17 cellular contexts compared by ENCODE assay signal in the genomic region with DNA sequence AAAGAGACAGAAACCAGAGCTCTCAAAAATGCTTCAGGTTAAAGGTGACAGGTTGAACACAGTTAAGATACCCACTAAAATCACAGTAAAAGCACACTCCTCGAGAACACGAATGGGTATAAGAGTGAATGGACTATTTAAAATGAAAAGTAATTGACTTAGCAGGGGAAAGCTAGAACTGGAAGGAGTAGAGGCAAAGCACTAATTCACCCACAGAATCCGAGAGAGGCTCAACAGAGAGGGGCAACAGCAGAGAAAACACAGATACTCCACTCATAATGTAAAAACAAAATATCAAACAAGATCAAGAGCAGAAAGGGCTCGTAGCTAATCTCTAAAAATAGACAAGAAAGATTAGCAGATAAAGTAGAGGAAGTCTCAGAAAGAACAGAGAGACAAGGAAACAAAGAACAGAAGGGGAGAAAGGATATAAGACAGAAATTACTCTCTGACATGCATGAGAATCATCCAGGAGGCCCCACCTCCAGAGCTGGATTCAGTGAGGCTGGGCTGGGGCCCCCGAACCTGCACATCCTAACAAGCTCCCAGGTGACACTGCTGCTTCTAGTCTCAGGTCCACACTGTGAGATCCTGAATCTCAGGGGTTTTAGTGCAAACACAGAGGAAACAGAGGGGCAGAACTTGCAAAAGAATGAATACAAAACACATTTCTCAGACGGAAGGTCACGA.
A peak's percentile ranks its signal among the peaks of the same experiment; 100 is the strongest.
DNase-seq lines count a peak whose midpoint lies in the region; ATAC-seq and TF ChIP-seq lines count a peak whose summit lies in the region.
"Had no signal": no experiment of that assay in that cellular context is flagged by ENCODE, and none has a peak within 500 bp of the region (broad histone marks: within the 10 kb centered on the region; RNA-seq: fewer than 3 reads in every experiment).

No MANE protein-coding gene starts in this region.

- no peaks in the 10 kb centered on the region for H3K23me2 ChIP-seq in H9 (ENCODE audit: insufficient read length, low read depth, low read length, poor library complexity, severe bottlenecking)

- no peaks in the 10 kb centered on the region for H3K27me3 ChIP-seq in H9 (ENCODE audit: insufficient read depth, low read length)
- H3K27me3 ChIP-seq: brain microvascular endothelial cell, dorsolateral prefrontal cortex, tibial nerve had no signal

- no peak overlapping the region for H2BK20ac ChIP-seq in H9 (ENCODE audit: low read depth, low read length, poor library complexity, severe bottlenecking)

- H4K20me1 ChIP-seq in H9 (ENCODE audit: control insufficient read depth, insufficient read depth, insufficient read length): no peaks in the 10 kb centered on the region

- no peak overlapping the region for H2BK120ac ChIP-seq in H9 (ENCODE audit: low read depth, low read length, poor library complexity, severe bottlenecking)

- H3K36me3 Mint-ChIP-seq in activated CD4-positive, alpha-beta T cell treated with anti-CD3 and anti-CD28 coated beads for 36 hours (ENCODE audit: low read depth): peaks cover 56% of the 10 kb centered on the region
- peaks cover 26 to 76% (median 71%) of the 10 kb centered on the region in 3 experiments; a peak in 6 of 7 replicates for H3K36me3 Mint-ChIP-seq in H9 (ENCODE audit: insufficient read depth in 1 of 3, low read depth in 3 of 3)
- H3K36me3 Mint-ChIP-seq in activated naive CD4-positive, alpha-beta T cell treated with anti-CD3 and anti-CD28 coated beads, Interleukin-2, amount 50 U/mL, for 72 hours: peaks cover 6 to 30% of the 10 kb centered on the region in 2 donors
- H3K36me3 Mint-ChIP-seq in neural crest cell (ENCODE audit: low read depth): peaks cover 20% of the 10 kb centered on the region

- no peak overlapping the region for H3K23ac ChIP-seq in H9 (ENCODE audit: insufficient read length, low read depth, low read length)

- no peak overlapping the region for H3K18ac ChIP-seq in H9 (ENCODE audit: insufficient read length, low read depth, low read length)

- H2AK5ac ChIP-seq in H9 (ENCODE audit: insufficient read length, low read length): no peak overlapping the region

- H4K5ac ChIP-seq in H9 (ENCODE audit: insufficient read length, low read depth, low read length): no peak overlapping the region

- no peak overlapping the region for H3K4me2 ChIP-seq in H9 (ENCODE audit: insufficient read depth, insufficient read length, low read length)
- H3K4me2 ChIP-seq: PC-9 had no signal

- POLR2A ChIA-PET in activated CD4-positive, alpha-beta T cell treated with anti-CD3 and anti-CD28 coated beads for 36 hours (lab: Charles Lee): interaction anchor here (0.6 to 0.8 kb wide), 2 partner anchors 237 to 383 kb away, joined by 3 to 4 read pairs; no protein-coding TSS in a partner anchor

- no peaks in the 10 kb centered on the region for H3K9me3 Mint-ChIP-seq in activated CD4-positive, alpha-beta T cell treated with anti-CD3 and anti-CD28 coated beads for 36 hours (ENCODE audit: low read depth)
- H3K9me3 Mint-ChIP-seq in H9: no peaks in the 10 kb centered on the region
- H3K9me3 Mint-ChIP-seq in activated naive CD4-positive, alpha-beta T cell treated with anti-CD3 and anti-CD28 coated beads, Interleukin-2, amount 50 U/mL, for 72 hours: no peaks in the 10 kb centered on the region
- H3K9me3 Mint-ChIP-seq in neural crest cell: no peaks in the 10 kb centered on the region

- no CpG with 5 or more reads among the region's 7 CpGs for WGBS in H9 (ENCODE audit: extremely low coverage, insufficient read length, low lambda C conversion rate)

- no peak overlapping the region for H3T11ph ChIP-seq in H9 (ENCODE audit: low read length)

- no peaks in the 10 kb centered on the region for H3K9me3 ChIP-seq in H9 (ENCODE audit: control insufficient read depth, low read depth, low read length)
- H3K9me3 ChIP-seq: tibial nerve had no signal

- H3K4me3 Mint-ChIP-seq in activated CD4-positive, alpha-beta T cell treated with anti-CD3 and anti-CD28 coated beads for 36 hours: no peak overlapping the region
- H3K4me3 Mint-ChIP-seq in H9 (no peak overlapping the region), neural crest cell (no peak overlapping the region)

- no peaks in the 10 kb centered on the region for H3K4me1 ChIP-seq in H9 (ENCODE audit: insufficient read depth, low read length)

- H3K79me2 ChIP-seq in H9 (ENCODE audit: insufficient read depth, low read length): no peaks in the 10 kb centered on the region

- no peak overlapping the region for H2AFZ ChIP-seq in H9 (ENCODE audit: low read length)
- H2AFZ ChIP-seq: PC-9 had no signal

- H3K4me1 Mint-ChIP-seq in activated CD4-positive, alpha-beta T cell treated with anti-CD3 and anti-CD28 coated beads for 36 hours: peaks cover 48% of the 10 kb centered on the region
- H3K4me1 Mint-ChIP-seq in H9 (no peaks in the 10 kb centered on the region), neural crest cell (peaks cover 9% of the 10 kb centered on the region)

- H3K9ac ChIP-seq in H9 (ENCODE audit: extremely low read depth, insufficient read length, low read length): no peak overlapping the region

- no peaks in the 10 kb centered on the region for H3K79me1 ChIP-seq in H9 (ENCODE audit: insufficient read depth, low read depth, low read length, poor library complexity, severe bottlenecking)

- no peak overlapping the region for H4K91ac ChIP-seq in H9 (ENCODE audit: insufficient read length, low read depth, low read length)

- CTCF ChIA-PET in activated CD4-positive, alpha-beta T cell treated with anti-CD3 and anti-CD28 coated beads for 36 hours (lab: Charles Lee): interaction anchor here (0.6 to 1.9 kb wide), 3 partner anchors 8 to 15 kb away, joined by 3 to 4 read pairs (median 4); no protein-coding TSS in a partner anchor

- DNase-seq in activated CD4-positive, alpha-beta T cell treated with anti-CD3 and anti-CD28 coated beads for 36 hours: peak; percentile 29
- no peak for DNase-seq in activated CD4-positive, alpha-beta T cell treated with anti-CD3 and anti-CD28 coated beads for 1 hour
- DNase-seq in H9 (no peak), neural crest cell (ENCODE audit: low read depth, low spot score) (no peak), NOMO-1 (lab: John Stamatoyannopoulos, UW; ENCODE audit: unreplicated experiment in 2 of 2) (no peak), NCI-H1417 (lab: John Stamatoyannopoulos, UW) (no peak)
- no peak for DNase-seq in activated naive CD4-positive, alpha-beta T cell treated with anti-CD3 and anti-CD28 coated beads, Interleukin-2, amount 50 U/mL, for 72 hours (ENCODE audit: low spot score in 2 of 2)
- DNase-seq in activated CD4-positive, CD25-positive, alpha-beta regulatory T cell (lab: John Stamatoyannopoulos, UW): no peak
- DNase-seq: brain microvascular endothelial cell; dorsolateral prefrontal cortex; head of caudate nucleus; mesendoderm; NCI-H2029; NCI-H526 treated with DMSO at 0.1 percent for 48 hours; PC-9; stimulated activated CD4-positive, alpha-beta T cell treated with anti-CD3 and anti-CD28 coated beads, Interleukin-2, amount 100 ng/mL, for 48 hours had no signal

- no peak for ATAC-seq in activated CD4-positive, alpha-beta T cell treated with anti-CD3 and anti-CD28 coated beads for 36 hours
- no peak for ATAC-seq in activated naive CD4-positive, alpha-beta T cell treated with anti-CD3 and anti-CD28 coated beads, Interleukin-2, amount 50 U/mL, for 72 hours

- no peak for TF ChIP-seq CTCF in H9 (conservative IDR thresholded peaks at IDR 0.05)
- no peak for TF ChIP-seq CTCF in neural crest cell (conservative IDR thresholded peaks at IDR 0.05)

- H3K27ac Mint-ChIP-seq in activated CD4-positive, alpha-beta T cell treated with anti-CD3 and anti-CD28 coated beads for 36 hours: peak overlapping the region; percentile 93
- H3K27ac Mint-ChIP-seq in H9 (peak overlapping the region in 2 of 3 experiments; percentile 7 to 35; a peak in 4 of 7 replicates), neural crest cell (ENCODE audit: unreplicated experiment) (peak overlapping the region; percentile 84)
- H3K27ac Mint-ChIP-seq in activated naive CD4-positive, alpha-beta T cell treated with anti-CD3 and anti-CD28 coated beads, Interleukin-2, amount 50 U/mL, for 72 hours: peak overlapping the region; percentile 72 to 81

- no peak overlapping the region for H3K56ac ChIP-seq in H9 (ENCODE audit: insufficient read length, low read depth, low read length)

- intact Hi-C loops in activated CD4-positive, alpha-beta T cell treated with anti-CD3 and anti-CD28 coated beads for 36 hours (cut with DNase I, micrococcal nuclease): loop anchor here in 1 of 2 experiments (10.0 kb wide), 2 partner anchors 292 to 532 kb away; partner anchors contain the start of genes KMT2C and XRCC2

- no peak overlapping the region for H3K4ac ChIP-seq in H9 (ENCODE audit: low read depth, low read length)

- H3K14ac ChIP-seq in H9 (ENCODE audit: insufficient read depth, low read length): no peak overlapping the region

- H4K8ac ChIP-seq in H9 (replicated peaks; ENCODE audit: insufficient read length, low read depth, low read length): no peak overlapping the region

- no peak overlapping the region for H2BK5ac ChIP-seq in H9 (ENCODE audit: insufficient read length, low read length)

- no peaks in the 10 kb centered on the region for H3K27me3 Mint-ChIP-seq in activated CD4-positive, alpha-beta T cell treated with anti-CD3 and anti-CD28 coated beads for 36 hours
- H3K27me3 Mint-ChIP-seq in H9 (ENCODE audit: low read depth) (no peaks in the 10 kb centered on the region), neural crest cell (ENCODE audit: low read depth) (no peaks in the 10 kb centered on the region)

- H3K27ac ChIP-seq in H9 (ENCODE audit: insufficient read length, low read depth, low read length): no peak overlapping the region
- H3K27ac ChIP-seq: brain microvascular endothelial cell, PC-9, tibial nerve had no signal

- no peak overlapping the region for H2BK12ac ChIP-seq in H9 (ENCODE audit: insufficient read length, low read depth, low read length)

- no peak overlapping the region for H2BK15ac ChIP-seq in H9 (ENCODE audit: low read depth, low read length)

Comparison
In these comparisons a context has a peak if more than half of its experiments do, and no peak if none do; other contexts are left out.
1. H3K27ac Mint-ChIP-seq: peak in every context shown above with its lines; median percentile 93 in activated CD4-positive, alpha-beta T cell treated with anti-CD3 and anti-CD28 coated beads for 36 hours; 84 in neural crest cell; 76 in activated naive CD4-positive, alpha-beta T cell treated with anti-CD3 and anti-CD28 coated beads, Interleukin-2, amount 50 U/mL, for 72 hours; 21 in H9.